9 cellular contexts compared by ENCODE assay signal in the genomic region with DNA sequence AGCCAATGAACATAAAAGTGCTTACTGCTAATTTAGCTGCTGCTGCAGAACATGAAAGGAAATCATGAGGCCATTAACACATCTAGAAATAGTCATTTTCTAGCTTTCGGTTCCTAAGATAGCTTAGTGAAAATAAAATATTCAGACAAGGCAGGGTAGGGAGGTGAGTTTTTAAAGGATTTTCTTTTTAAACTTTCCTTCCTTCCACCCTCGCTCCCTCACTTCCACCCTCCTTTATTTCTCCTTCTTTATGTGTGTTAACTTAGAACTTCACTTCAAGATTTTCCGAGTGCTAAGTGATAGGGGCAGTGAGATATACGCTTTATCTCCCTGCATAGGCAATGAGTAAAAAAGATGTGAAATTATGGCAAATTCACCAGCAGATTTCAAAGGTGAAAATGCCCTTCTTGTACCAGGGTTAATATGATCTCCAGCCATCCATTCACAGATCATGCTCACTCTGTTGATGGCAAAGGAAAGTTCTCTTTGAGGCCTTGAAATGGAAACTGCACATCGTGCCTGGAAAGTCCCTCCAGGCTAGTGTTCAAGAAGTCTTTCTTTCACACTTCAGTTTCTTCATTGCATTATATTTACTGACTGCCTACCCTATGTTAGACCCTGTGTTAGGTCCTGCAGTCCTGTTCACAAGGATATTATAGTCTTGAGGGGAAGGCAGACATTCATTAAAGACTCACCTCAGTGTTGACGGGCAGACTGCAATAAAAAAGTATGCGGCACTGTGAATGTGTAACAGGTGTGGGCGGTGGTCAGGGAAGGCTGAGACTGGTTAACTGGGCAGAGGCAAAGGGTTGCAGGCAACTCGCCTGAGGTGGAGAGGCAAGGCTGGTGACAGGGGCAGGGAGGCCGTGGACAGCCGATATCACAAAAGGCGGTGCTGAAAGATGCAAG.
DNase-seq lines count a peak whose midpoint lies in the region; ATAC-seq and TF ChIP-seq lines count a peak whose summit lies in the region.
"Had no signal": no experiment of that assay in that cellular context is flagged by ENCODE, and none has a peak within 500 bp of the region (broad histone marks: within the 10 kb centered on the region; RNA-seq: fewer than 3 reads in every experiment).

No MANE protein-coding gene starts in this region.

- H3K27ac Mint-ChIP-seq in IgD-negative memory B cell = peak overlapping the region in 2 of 3 donors; percentile 69 to 82

- H3K36me3 Mint-ChIP-seq in IgD-negative memory B cell = no peaks in the 10 kb centered on the region

- DNase-seq in left colon (peak in 1 of 2 donors; percentile 14), tibial nerve (ENCODE audit: low spot score in 2 of 2) (no peak), DMS 273 (lab: John Stamatoyannopoulos, UW; ENCODE audit: unreplicated experiment) (no peak), HAP-1 (ENCODE audit: low spot score in 2 of 2) (no peak), NCI-H510A treated with DMSO at 0.1 percent for 48 hours (lab: John Stamatoyannopoulos, UW) (no peak)
- DNase-seq: PC-3 had no signal

- no peak for TF ChIP-seq EP300 in tibial nerve (IDR thresholded peaks at IDR 0.05)

- intact Hi-C loops in left colon (cut with DNase I, micrococcal nuclease) = no loop called here

- WGBS in tibial nerve, 2 donors = 87 to 91% methylated on average over 12 of the region's 12 CpGs

- H3K36me3 ChIP-seq in tibial nerve (no peaks in the 10 kb centered on the region), HAP-1 (replicated peaks) (no peaks in the 10 kb centered on the region)

- H3K27ac ChIP-seq in tibial nerve = no peak overlapping the region

- no peaks in the 10 kb centered on the region for H3K27me3 Mint-ChIP-seq in IgD-negative memory B cell

- no peaks in the 10 kb centered on the region for H3K4me1 ChIP-seq in tibial nerve
- no peaks in the 10 kb centered on the region for H3K4me1 ChIP-seq in HAP-1

- peak overlapping the region in 3 of 4 donors; percentile 4 to 34 (median 11) for H3K4me3 Mint-ChIP-seq in IgD-negative memory B cell

- no peak overlapping the region for H3K4me3 ChIP-seq in tibial nerve
- no peak overlapping the region for H3K4me3 ChIP-seq in HAP-1

- H3K27me3 ChIP-seq in tibial nerve = no peaks in the 10 kb centered on the region
- no peaks in the 10 kb centered on the region for H3K27me3 ChIP-seq in HAP-1 (ENCODE audit: low read depth)

- TF ChIP-seq POLR2A in GM18505 (IDR thresholded peaks at IDR 0.05; ENCODE audit: borderline replicate concordance, extremely low read depth, insufficient read depth, insufficient read length) (peak; percentile 29), tibial nerve (IDR thresholded peaks at IDR 0.05) (no peak)

- ATAC-seq in GM18505 (IDR thresholded peaks at IDR 0.05; ENCODE audit: unreplicated experiment) = peak; percentile 74
- ATAC-seq in GM21576 (IDR thresholded peaks at IDR 0.05; ENCODE audit: unreplicated experiment) = peak; percentile 82
- ATAC-seq in left colon = peak; percentile 64
- ATAC-seq: PC-3 had no signal

- TF ChIP-seq CTCF in tibial nerve (IDR thresholded peaks at IDR 0.05) = no peak

- peaks cover 0 to 3% (median 0%) of the 10 kb centered on the region in 3 donors for H3K9me3 Mint-ChIP-seq in IgD-negative memory B cell

- peaks cover 0 to 8% (median 5%) of the 10 kb centered on the region in 3 donors for H3K4me1 Mint-ChIP-seq in IgD-negative memory B cell

- in situ Hi-C loops in HAP-1 (cut with MboI; ENCODE audit: low sequenced_read_pairs) = no loop called here

- peaks cover 0 to 14% (median 5%) of the 10 kb centered on the region in 4 donors for H3K9me3 ChIP-seq in tibial nerve
- H3K9me3 ChIP-seq in HAP-1 = no peaks in the 10 kb centered on the region
